Comparison of ENCODE assay signal across 9 cellular contexts in the genomic region with DNA sequence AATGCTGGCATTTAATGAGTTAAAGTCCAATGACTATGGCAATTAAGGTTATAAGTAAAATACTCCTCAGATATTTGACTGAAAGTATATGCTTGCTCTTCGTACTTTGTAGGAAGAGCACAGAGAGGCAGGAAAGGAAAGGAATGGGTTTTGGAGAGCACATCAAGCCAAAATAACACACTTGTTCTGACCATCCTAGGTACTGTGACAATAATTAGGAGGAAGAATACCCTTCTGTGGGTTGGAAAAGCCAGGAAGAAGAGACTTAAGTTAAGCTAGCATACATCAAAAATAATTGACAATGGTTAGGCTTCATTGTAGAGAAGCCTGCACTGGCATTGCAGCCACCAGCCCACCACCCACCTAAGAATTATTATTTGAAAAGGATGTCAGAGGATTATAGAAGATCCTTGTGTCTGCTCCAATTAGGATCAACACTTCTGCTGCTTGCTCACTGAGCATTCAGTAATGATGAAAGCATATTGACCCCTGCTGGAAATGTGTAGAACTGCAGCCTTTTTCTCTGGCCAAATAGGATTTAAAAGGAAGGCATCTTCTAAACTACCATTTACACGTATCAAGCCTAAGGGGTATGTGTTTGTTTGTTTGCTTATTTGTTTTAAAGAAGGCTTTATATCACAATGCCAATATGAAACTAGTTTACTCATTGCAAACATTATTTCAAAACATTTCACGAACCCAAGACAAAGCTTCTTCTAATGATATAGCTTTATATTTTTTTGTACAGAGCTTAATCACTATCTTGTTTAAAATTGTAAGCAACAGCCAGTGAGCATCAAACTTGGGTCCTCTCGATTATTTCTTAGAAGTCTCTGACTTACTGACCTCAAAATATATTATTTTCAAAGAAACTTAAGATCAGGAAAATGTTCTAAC.
DNase-seq lines count a peak whose midpoint lies in the region; ATAC-seq, FAIRE-seq and TF ChIP-seq lines count a peak whose summit lies in the region.
"Had no signal": no experiment of that assay in that cellular context is flagged by ENCODE, and none has a peak within 500 bp of the region (broad histone marks: within the 10 kb centered on the region; RNA-seq: fewer than 3 reads in every experiment).

No MANE protein-coding gene starts in this region.

- no peak overlapping the region for H3K27ac Mint-ChIP-seq in CD4-positive, CD25-positive, alpha-beta regulatory T cell
- no peak overlapping the region for H3K27ac Mint-ChIP-seq in activated B cell treated with CpG ODN at 0.5 μM for 24 hours
- H3K27ac Mint-ChIP-seq: T-helper 1 cell treated with Interleukin-12 subunit alpha and Interleukin-12 subunit beta and Interleukin-4 antibody, amounts not matched to agents 30 μg/mL and 1 μg/mL, for 36 hours had no signal

- no peak overlapping the region for H3K27ac ChIP-seq in CD4-positive, CD25-positive, alpha-beta regulatory T cell (ENCODE audit: insufficient read depth, low read length, poor library complexity, severe bottlenecking)

- H3K4me1 ChIP-seq in CD4-positive, CD25-positive, alpha-beta regulatory T cell (ENCODE audit: control insufficient read depth, insufficient read depth, low read length, poor library complexity, severe bottlenecking): no peaks in the 10 kb centered on the region

- ATAC-seq in CD4-positive, CD25-positive, alpha-beta regulatory T cell (ENCODE audit: low read depth in 2 of 2): peak; percentile 31 to 37
- ATAC-seq in GM19035 (IDR thresholded peaks at IDR 0.05; ENCODE audit: unreplicated experiment): peak; percentile 89
- ATAC-seq in HG03280 (IDR thresholded peaks at IDR 0.05; ENCODE audit: unreplicated experiment): peak; percentile 87
- ATAC-seq in activated B cell treated with CpG ODN at 0.5 μM for 24 hours (ENCODE audit: low read depth): peak; percentile 70

- POLR2A ChIA-PET in activated B cell treated with CpG ODN at 0.5 μM for 24 hours (lab: Charles Lee): no interaction called here

- intact Hi-C loops in activated B cell treated with CpG ODN at 0.5 μM for 24 hours (cut with micrococcal nuclease): loop anchor here (1.0 to 5.0 kb wide), 5 partner anchors 167 to 926 kb away; a partner anchor contains a TSS

- peak; percentile 53 for FAIRE-seq in endometrium (lab: Jason Lieb, UNC)

- TF ChIP-seq CTCF in activated B cell treated with CpG ODN at 0.5 μM for 24 hours (IDR thresholded peaks at IDR 0.05): peak; percentile 96

- no peaks in the 10 kb centered on the region for H3K9me3 Mint-ChIP-seq in CD4-positive, CD25-positive, alpha-beta regulatory T cell
- H3K9me3 Mint-ChIP-seq in activated B cell treated with CpG ODN at 0.5 μM for 24 hours: no peaks in the 10 kb centered on the region
- H3K9me3 Mint-ChIP-seq: T-helper 1 cell treated with Interleukin-12 subunit alpha and Interleukin-12 subunit beta and Interleukin-4 antibody, amounts not matched to agents 30 μg/mL and 1 μg/mL, for 36 hours had no signal

- no peaks in the 10 kb centered on the region for H3K27me3 ChIP-seq in CD4-positive, CD25-positive, alpha-beta regulatory T cell (ENCODE audit: control insufficient read depth, insufficient read depth, low read length)

- H3K4me1 Mint-ChIP-seq in CD4-positive, CD25-positive, alpha-beta regulatory T cell: no peaks in the 10 kb centered on the region
- H3K4me1 Mint-ChIP-seq in activated B cell treated with CpG ODN at 0.5 μM for 24 hours: no peaks in the 10 kb centered on the region

- no peaks in the 10 kb centered on the region for H3K9me3 ChIP-seq in CD4-positive, CD25-positive, alpha-beta regulatory T cell (ENCODE audit: control insufficient read depth in 2 of 2, low read length in 2 of 2)

- H3K36me3 ChIP-seq in CD4-positive, CD25-positive, alpha-beta regulatory T cell (ENCODE audit: control insufficient read depth, insufficient read depth, low read length): no peaks in the 10 kb centered on the region

- H3K4me3 Mint-ChIP-seq in CD4-positive, CD25-positive, alpha-beta regulatory T cell: no peak overlapping the region
- no peak overlapping the region for H3K4me3 Mint-ChIP-seq in activated B cell treated with CpG ODN at 0.5 μM for 24 hours
- H3K4me3 Mint-ChIP-seq: T-helper 1 cell treated with Interleukin-12 subunit alpha and Interleukin-12 subunit beta and Interleukin-4 antibody, amounts not matched to agents 30 μg/mL and 1 μg/mL, for 36 hours had no signal

- CTCF ChIA-PET in activated B cell treated with CpG ODN at 0.5 μM for 24 hours (lab: Charles Lee): interaction anchor here (0.7 to 2.4 kb wide), 8 partner anchors 14 to 854 kb away, joined by 3 to 12 read pairs (median 4); no protein-coding TSS in a partner anchor

- H3K36me3 Mint-ChIP-seq in CD4-positive, CD25-positive, alpha-beta regulatory T cell: no peaks in the 10 kb centered on the region
- H3K36me3 Mint-ChIP-seq in activated B cell treated with CpG ODN at 0.5 μM for 24 hours (ENCODE audit: low read depth): no peaks in the 10 kb centered on the region

- H3K4me3 ChIP-seq in CD4-positive, CD25-positive, alpha-beta regulatory T cell (ENCODE audit: low read depth, low read length): no peak overlapping the region

- DNase-seq in CD4-positive, CD25-positive, alpha-beta regulatory T cell: peak in 2 of 3 donors; percentile 24 to 76
- peak; percentile 61 for DNase-seq in NCI-H2196 (lab: John Stamatoyannopoulos, UW; ENCODE audit: unreplicated experiment)
- DNase-seq in activated B cell treated with CpG ODN at 0.5 μM for 24 hours: no peak
- peak; percentile 90 for DNase-seq in midbrain (lab: John Stamatoyannopoulos, UW)
- DNase-seq in stromal cell of bone marrow (ENCODE audit: low read depth): peak; percentile 43

- no peaks in the 10 kb centered on the region for H3K27me3 Mint-ChIP-seq in CD4-positive, CD25-positive, alpha-beta regulatory T cell
- peaks cover 2% of the 10 kb centered on the region for H3K27me3 Mint-ChIP-seq in activated B cell treated with CpG ODN at 0.5 μM for 24 hours

Comparison
In these comparisons a context has a peak if more than half of its experiments do, and no peak if none do; other contexts are left out.
1. ATAC-seq: peak in every context shown above with its lines; median percentile 89 in GM19035; 87 in HG03280; 70 in activated B cell treated with CpG ODN at 0.5 μM for 24 hours; 34 in CD4-positive, CD25-positive, alpha-beta regulatory T cell.